Comparison of ENCODE assay signal across 11 cellular contexts in the genomic region with DNA sequence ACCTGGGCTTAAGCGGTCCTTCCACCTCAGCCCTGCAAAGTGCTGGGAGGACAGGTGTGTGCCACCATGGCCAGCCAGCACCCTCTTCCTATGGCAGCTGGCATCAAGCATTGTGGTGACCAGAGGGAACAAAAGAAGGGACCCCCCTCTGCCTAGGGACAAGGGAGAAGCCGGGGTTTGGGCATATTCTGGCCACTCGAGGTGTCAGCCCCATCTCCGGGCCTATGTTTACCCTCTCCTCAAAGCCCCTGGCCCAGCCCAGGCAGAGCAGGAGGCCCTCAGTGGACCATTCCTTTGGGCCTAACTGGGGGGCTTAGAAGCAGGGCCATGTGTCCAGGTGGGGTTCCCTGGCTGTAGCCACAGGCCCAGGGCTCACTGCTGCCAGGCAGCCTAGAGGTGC. TPM values are rescaled to one million over a fixed set of nuclear protein-coding genes. Genes with fewer than 3 reads are reported as not detected.
DNase-seq lines count a peak whose midpoint lies in the region; ATAC-seq, FAIRE-seq and TF ChIP-seq lines count a peak whose summit lies in the region.
"Had no signal": no experiment of that assay in that cellular context is flagged by ENCODE, and none has a peak within 500 bp of the region (broad histone marks: within the 10 kb centered on the region; RNA-seq: fewer than 3 reads in every experiment).

No MANE protein-coding gene starts in this region.

- TF ChIP-seq EP300 in GM12878 (IDR thresholded peaks at IDR 0.05; ENCODE audit: borderline replicate concordance in 1 of 2, control insufficient read depth in 1 of 2, low read depth in 2 of 2, low read length in 2 of 2) (no peak), tibial nerve (IDR thresholded peaks at IDR 0.05) (no peak)

- H3K4me3 Mint-ChIP-seq in activated T-cell treated with anti-CD3 and anti-CD28 coated beads, Interleukin-2, amount 50 U/mL, for 4 hours, result peak overlapping the region; percentile 63
- H3K4me3 Mint-ChIP-seq: HFFc6 had no signal

- WGBS in GM12878 (ENCODE audit: insufficient coverage, insufficient replicate concordance, low lambda C conversion rate, missing lambda C conversion rate), result 96% methylated on average over 4 of the region's 4 CpGs
- WGBS in tibial nerve, 2 donors, result 86 to 88% methylated on average over 4 of the region's 4 CpGs

- intact Hi-C loops in GM12878 (cut with micrococcal nuclease; ENCODE audit: unreplicated experiment), result loop anchor here (2.0 kb wide), 1 partner anchor 19 kb away; no protein-coding TSS in a partner anchor

- TF ChIP-seq CTCF in GM12878 (IDR thresholded peaks at IDR 0.05 in 2 of 3, conservative IDR thresholded peaks at IDR 0.05 in 1 of 3; ENCODE audit: control insufficient read depth in 2 of 3, extremely low read depth in 1 of 3, insufficient read depth in 1 of 3, low read depth in 3 of 3, low read length in 3 of 3) (no peak), tibial nerve (IDR thresholded peaks at IDR 0.05) (no peak)

- peaks cover 56% of the 10 kb centered on the region for H3K4me1 ChIP-seq in GM12878 (ENCODE audit: control insufficient read depth, insufficient read depth, low read length)
- H3K4me1 ChIP-seq in muscle layer of colon (ENCODE audit: insufficient read depth, low read length), result peaks cover 42% of the 10 kb centered on the region
- peaks cover 0 to 91% (median 64%) of the 10 kb centered on the region in 4 donors for H3K4me1 ChIP-seq in tibial nerve

- peaks cover 98% of the 10 kb centered on the region for H3K4me1 Mint-ChIP-seq in activated T-cell treated with anti-CD3 and anti-CD28 coated beads, Interleukin-2, amount 50 U/mL, for 4 hours (ENCODE audit: low read depth)

- H3K79me2 ChIP-seq in GM12878 (ENCODE audit: control insufficient read depth, insufficient read depth, low read length), result no peaks in the 10 kb centered on the region

- TF ChIP-seq POLR2A in GM12878 (IDR thresholded peaks at IDR 0.05; ENCODE audit: low read depth, low read length) (no peak), tibial nerve (IDR thresholded peaks at IDR 0.05) (no peak)

- no TSS peak for BruUV-seq in GM12878 (replicated peaks; lab: Mats Ljungman, UMichigan)

- H3K36me3 ChIP-seq in GM12878 (ENCODE audit: control insufficient read depth in 2 of 2, insufficient read depth in 2 of 2, low read length in 1 of 2) (peaks cover 0 to 2% of the 10 kb centered on the region in 2 experiments; a peak in 1 of 4 replicates), muscle layer of colon (ENCODE audit: insufficient read depth, low read length) (peaks cover 49% of the 10 kb centered on the region), tibial nerve (peaks cover 0 to 50% (median 10%) of the 10 kb centered on the region in 3 donors)

- in situ Hi-C loops in GM12878 (cut with MboI) (no loop called here), ACHN (cut with HindIII; ENCODE audit: low pct_ligation_motif_present, low pct_unique_long_range_greater_than_20kb, low sequenced_read_pairs) (no loop called here)

- H4K20me1 ChIP-seq in GM12878 (ENCODE audit: control insufficient read depth, insufficient read depth), result no peaks in the 10 kb centered on the region

- H3K27me3 ChIP-seq in GM12878 (replicated peaks in 1 of 2; ENCODE audit: control insufficient read depth in 2 of 2, insufficient read depth in 2 of 2, low read length in 1 of 2), result no peaks in the 10 kb centered on the region
- no peaks in the 10 kb centered on the region for H3K27me3 ChIP-seq in muscle layer of colon (ENCODE audit: control insufficient read depth in 1 of 2, insufficient read depth in 2 of 2, low read length in 2 of 2)
- H3K27me3 ChIP-seq in tibial nerve, result no peaks in the 10 kb centered on the region

- RAD21 ChIA-PET in GM12878 (lab: Charles Lee; ENCODE audit: unreplicated experiment), result interaction anchor here (1.4 to 2.5 kb wide), 2 partner anchors 14 to 19 kb away, joined by 3 to 6 read pairs; no protein-coding TSS in a partner anchor

- H3K27me3 Mint-ChIP-seq in activated T-cell treated with anti-CD3 and anti-CD28 coated beads, Interleukin-2, amount 50 U/mL, for 4 hours (ENCODE audit: low read depth), result no peaks in the 10 kb centered on the region

- H3K4me2 ChIP-seq in GM12878 (ENCODE audit: control insufficient read depth, insufficient read depth), result no peak overlapping the region

- POLR2A ChIA-PET in GM12878 (lab: Charles Lee), result interaction anchor here (1.5 to 2.5 kb wide), 3 partner anchors 9 to 24 kb away, joined by 6 to 10 read pairs (median 9); partner anchors contain the start of gene VSIR

- no peak for ATAC-seq in activated T-cell treated with anti-CD3 and anti-CD28 coated beads, Interleukin-2, amount 50 U/mL, for 4 hours
- no peak for ATAC-seq in GM12878
- ATAC-seq in HG03108 (IDR thresholded peaks at IDR 0.05; ENCODE audit: unreplicated experiment), result no peak

- FAIRE-seq in GM12878 (lab: Jason Lieb, UNC), result no peak
- FAIRE-seq: colon had no signal

- H3K27ac ChIP-seq in GM12878 (ENCODE audit: control insufficient read depth, insufficient read depth), result peak overlapping the region; percentile 77
- H3K27ac ChIP-seq in muscle layer of colon (ENCODE audit: low read depth, low read length), result peak overlapping the region; percentile 53
- H3K27ac ChIP-seq in tibial nerve, result peak overlapping the region; percentile 41 to 88 (median 83)

- TF ChIP-seq RAD21 in GM12878 (IDR thresholded peaks at IDR 0.05; ENCODE audit: insufficient read depth, low read depth, low read length), result no peak

- H3K4me3 ChIP-seq in GM12878 (no peak overlapping the region), muscle layer of colon (ENCODE audit: low read depth in 1 of 2, low read length in 2 of 2) (no peak overlapping the region), tibial nerve (no peak overlapping the region)

- DNase-seq in activated T-cell treated with anti-CD3 and anti-CD28 coated beads, Interleukin-2, amount 50 U/mL, for 4 hours, result no peak
- DNase-seq in activated T-cell treated with anti-CD3 and anti-CD28 coated beads for 4 hours, result no peak
- DNase-seq in GM12878 (ENCODE audit: low read depth, low spot score), result no peak
- no peak for DNase-seq in tibial nerve (ENCODE audit: low spot score in 2 of 2)
- DNase-seq in ACHN, result no peak
- DNase-seq in central memory CD4-positive, alpha-beta T cell, result no peak
- DNase-seq: HFFc6 had no signal

- H3K36me3 Mint-ChIP-seq in activated T-cell treated with anti-CD3 and anti-CD28 coated beads, Interleukin-2, amount 50 U/mL, for 4 hours (ENCODE audit: insufficient read depth), result peaks cover 51% of the 10 kb centered on the region

- H3K9me3 ChIP-seq in GM12878 (replicated peaks; ENCODE audit: control insufficient read depth, insufficient read depth, low read length), result no peaks in the 10 kb centered on the region
- no peaks in the 10 kb centered on the region for H3K9me3 ChIP-seq in muscle layer of colon (ENCODE audit: low read length)
- H3K9me3 ChIP-seq in tibial nerve, result no peaks in the 10 kb centered on the region

- CTCF ChIA-PET in GM12878 (lab: Yijun Ruan, JAX), result interaction anchor here (0.6 to 2.1 kb wide), 3 partner anchors 24 to 56 kb away, joined by 3 to 8 read pairs (median 3); partner anchors contain the start of gene VSIR

- H2AFZ ChIP-seq in GM12878 (ENCODE audit: control insufficient read depth, low read depth, low read length), result no peak overlapping the region

- peak overlapping the region; percentile 54 for H3K9ac ChIP-seq in GM12878 (ENCODE audit: control insufficient read depth, insufficient read depth, low read length)
- H3K9ac ChIP-seq in muscle layer of colon (ENCODE audit: low read length), result no peak overlapping the region

- SMC1A ChIA-PET in GM12878 (lab: Charles Lee; ENCODE audit: uncharacterized antibody, unreplicated experiment), result interaction anchor here (1.1 to 1.4 kb wide), 2 partner anchors 17 to 18 kb away, joined by 4 to 5 read pairs; no protein-coding TSS in a partner anchor

- H3K9me3 Mint-ChIP-seq in activated T-cell treated with anti-CD3 and anti-CD28 coated beads, Interleukin-2, amount 50 U/mL, for 4 hours, result no peaks in the 10 kb centered on the region
- H3K9me3 Mint-ChIP-seq: HFFc6 had no signal

RNA-seq across cellular contexts. Expression of gene VSIR, which starts 23.9 kb away (rescaled TPM):
- total RNA-seq in activated T-cell treated with anti-CD3 and anti-CD28 coated beads, Interleukin-2, amount 50 U/mL, for 4 hours, result 100 to 1,000 TPM; 238 to 274 (median 240) TPM
- 68.6 and 75.4 TPM in 2 replicates for total RNA-seq in GM12878 (2013; cell fraction: nucleolus; rRNA removed)
- total RNA-seq in GM12878 (2014; rRNA removed) (8.6 and 14.7 TPM in 2 replicates), GM12878 (2014; rRNA removed; fragmentation: Illumina TruSeq; extraction: Trizol) (5.1 and 5.9 TPM in 2 replicates), GM12878 (2021) (12.1 and 12.5 TPM in 2 replicates), tibial nerve (100 to 1,000 TPM; 133 to 227 (median 151) TPM)
- polyA plus RNA-seq in GM12878 (2011; ENCODE audit: low read depth), result 3.6 TPM
- polyA plus RNA-seq in GM12878 (2011; rRNA removed) (0.78 and 2.4 TPM in 2 replicates), GM12878 (2014; fragmentation: Illumina TruSeq; extraction: Trizol) (0.76 and 6.3 TPM in 2 replicates), GM12878 (2014; fragmentation: Nextera tagmentation; extraction: Ambion mirVana) (under 1 TPM; 0.19 to 0.24 TPM), GM12878 (2014; rRNA removed) (8.5 and 10.4 TPM in 2 replicates), GM12878 (2016; fragmentation: Nextera tagmentation; extraction: Ambion mirVana) (1 to 10 TPM; 7.0 to 9.2 TPM)
- polyA plus RNA-seq in GM12878 (2011; cell fraction: cytosol; rRNA removed), result 2.7 and 3.3 TPM in 2 replicates
- 5.1 and 6.0 TPM in 2 replicates for polyA plus RNA-seq in GM12878 (2011; cell fraction: nucleus; rRNA removed)
- polyA plus RNA-seq in GM12878 (2012), result 9.2 and 12.0 TPM in 2 replicates
- 2.6 and 5.9 TPM in 2 replicates for polyA minus RNA-seq in GM12878 (2011; rRNA and poly(A)+ RNA removed)
- polyA minus RNA-seq in GM12878 (2011; cell fraction: cytosol; rRNA and poly(A)+ RNA removed), result 0.67 and 0.94 TPM in 2 replicates
- polyA minus RNA-seq in GM12878 (2011; cell fraction: nucleus; rRNA and poly(A)+ RNA removed), result 4.0 and 4.9 TPM in 2 replicates

RNA-seq across cellular contexts. Expression of gene C10orf105, which starts 29.8 kb away (rescaled TPM):
- under 1 TPM; 0.05 to 0.28 (median 0.18) TPM for total RNA-seq in activated T-cell treated with anti-CD3 and anti-CD28 coated beads, Interleukin-2, amount 50 U/mL, for 4 hours
- total RNA-seq in GM12878 (2013; cell fraction: nucleolus; rRNA removed), result not detected in 2 replicates
- 0.11 TPM in 1 of 2 replicates, not detected in the other for total RNA-seq in GM12878 (2014; rRNA removed)
- not detected in 2 replicates for total RNA-seq in GM12878 (2014; rRNA removed; fragmentation: Illumina TruSeq; extraction: Trizol)
- total RNA-seq in GM12878 (2021), result 0.03 and 0.05 TPM in 2 replicates
- not detected for polyA plus RNA-seq in GM12878 (2011; ENCODE audit: low read depth)
- polyA plus RNA-seq in GM12878 (2011; rRNA removed), result not detected in 2 replicates
- polyA plus RNA-seq in GM12878 (2011; cell fraction: cytosol; rRNA removed), result not detected in 2 replicates
- polyA plus RNA-seq in GM12878 (2011; cell fraction: nucleus; rRNA removed), result not detected in 2 replicates
- polyA plus RNA-seq in GM12878 (2012), result 0.03 and 0.04 TPM in 2 replicates
- polyA plus RNA-seq in GM12878 (2014; fragmentation: Illumina TruSeq; extraction: Trizol), result 0.04 and 0.06 TPM in 2 replicates
- polyA plus RNA-seq in GM12878 (2014; fragmentation: Nextera tagmentation; extraction: Ambion mirVana), result not detected
- 0.06 and 0.18 TPM in 2 replicates for polyA plus RNA-seq in GM12878 (2014; rRNA removed)
- polyA plus RNA-seq in GM12878 (2016; fragmentation: Nextera tagmentation; extraction: Ambion mirVana), result not detected
- polyA minus RNA-seq in GM12878 (2011; rRNA and poly(A)+ RNA removed), result not detected in 2 replicates
- not detected in 2 replicates for polyA minus RNA-seq in GM12878 (2011; cell fraction: cytosol; rRNA and poly(A)+ RNA removed)
- polyA minus RNA-seq in GM12878 (2011; cell fraction: nucleus; rRNA and poly(A)+ RNA removed), result not detected in 2 replicates
- under 1 TPM; 0.20 to 0.42 (median 0.26) TPM for total RNA-seq in tibial nerve
- total RNA-seq: HFFc6 had no signal
- polyA plus RNA-seq: AG04450 had no signal
